21 cellular contexts compared by ENCODE assay signal in the genomic region with DNA sequence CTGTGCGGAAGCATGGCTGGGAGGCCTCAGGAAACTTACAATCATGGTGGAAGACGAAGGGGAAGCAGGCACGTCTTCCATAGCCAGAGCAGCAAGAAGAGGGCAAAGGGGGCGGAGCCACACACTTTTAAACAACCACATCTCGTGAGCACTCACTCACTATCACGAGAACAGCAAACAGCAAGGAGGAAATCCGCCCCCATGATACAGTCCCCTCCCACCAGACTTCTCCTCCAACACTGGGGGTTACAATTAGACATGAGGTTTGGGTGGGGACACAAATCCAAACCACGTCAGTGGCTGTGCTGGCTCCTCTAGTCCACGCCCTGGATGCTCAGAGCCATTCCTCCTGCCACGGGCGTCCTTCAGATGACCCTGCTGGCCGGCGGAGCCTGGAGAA.
"Had no signal": no experiment of that assay in that cellular context is flagged by ENCODE, and none has a peak within 500 bp of the region (broad histone marks: within the 10 kb centered on the region; RNA-seq: fewer than 3 reads in every experiment).

No MANE protein-coding gene starts in this region.

- DNase-seq: dorsolateral prefrontal cortex; effector CD8-positive, alpha-beta T cell; endodermal cell; foreskin fibroblast; gastrocnemius medialis; kidney; natural killer cell; small intestine; stimulated activated CD4-positive, alpha-beta T cell treated with anti-CD3 and anti-CD28 coated beads, Interleukin-15, amount 100 ng/mL, for 24 hours; stimulated activated CD4-positive, alpha-beta T cell treated with anti-CD3 and anti-CD28 coated beads, Interleukin-2, amount 100 ng/mL, for 48 hours; stimulated activated naive B cell treated with anti-CD40 and anti-IgM and Interleukin-4, amounts not matched to agents 10 μg/mL and 1 μg/mL and 100 μg/mL, for 72 hours; upper lobe of left lung had no signal

- H3K4me1 ChIP-seq: gastrocnemius medialis, parathyroid adenoma, tibial nerve, upper lobe of left lung had no signal

- H2AFZ ChIP-seq: parathyroid adenoma had no signal

- H3K27me3 ChIP-seq: gastrocnemius medialis, neutrophil, tibial nerve, upper lobe of left lung had no signal

- H3K9me3 ChIP-seq: gastrocnemius medialis, neutrophil, thoracic aorta, tibial nerve, upper lobe of left lung had no signal

- H3K27ac ChIP-seq: dorsolateral prefrontal cortex, epithelial cell of prostate, gastrocnemius medialis, neutrophil, parathyroid adenoma, thoracic aorta, tibial nerve, upper lobe of left lung had no signal

- H3K36me3 ChIP-seq: gastrocnemius medialis, neutrophil, thoracic aorta, tibial nerve, upper lobe of left lung had no signal

- H3K79me2 ChIP-seq: parathyroid adenoma had no signal

- FAIRE-seq: kidney, small intestine, urothelium cell line had no signal

- H3K4me3 ChIP-seq: dorsolateral prefrontal cortex, gastrocnemius medialis, lung, thoracic aorta, tibial nerve, upper lobe of left lung had no signal

- H3K9ac ChIP-seq: parathyroid adenoma had no signal

- ATAC-seq: esophagus mucosa; gastrocnemius medialis; left lobe of liver; natural killer cell; stimulated activated naive B cell treated with anti-CD40 and anti-IgM and Interleukin-4, amounts not matched to agents 10 μg/mL and 1 μg/mL and 100 μg/mL, for 72 hours had no signal
